9 cellular contexts compared by ENCODE assay signal in genomic region chr2:230218411-230218810, GRCh38. TPM values are rescaled to one million over a fixed set of nuclear protein-coding genes. Genes with fewer than 3 reads are reported as not detected.
DNase-seq lines count a peak whose midpoint lies in the region; ATAC-seq, FAIRE-seq and TF ChIP-seq lines count a peak whose summit lies in the region.
"Had no signal": no experiment of that assay in that cellular context is flagged by ENCODE, and none has a peak within 500 bp of the region (broad histone marks: within the 10 kb centered on the region; RNA-seq: fewer than 3 reads in every experiment).

No MANE protein-coding gene starts in this region.

- H3K27ac ChIP-seq in Peyer's patch (peak overlapping the region in 2 of 4 donors; percentile 79 to 84), skeletal muscle tissue (ENCODE audit: low read depth, low read length) (no peak overlapping the region)

- DNase-seq in GM19239 (ENCODE audit: insufficient read length, low spot score) = no peak
- DNase-seq in Peyer's patch = no peak
- DNase-seq in epithelial cell of esophagus (ENCODE audit: low read depth) = peak; percentile 25
- DNase-seq in RPMI8226 = no peak
- DNase-seq in hepatic stellate cell (ENCODE audit: low spot score) = no peak
- no peak for DNase-seq in H4 (ENCODE audit: low spot score)
- DNase-seq: activated CD4-positive, alpha-beta T cell treated with anti-CD3 and anti-CD28 coated beads, Interleukin-2, amount 50 U/mL, for 4 hours had no signal

- no peak for TF ChIP-seq POLR2A in Peyer's patch (IDR thresholded peaks at IDR 0.05)

- peak; percentile 82 for FAIRE-seq in GM19239 (lab: Jason Lieb, UNC)

- H3K4me1 ChIP-seq in Peyer's patch (no peaks in the 10 kb centered on the region), skeletal muscle tissue (ENCODE audit: control insufficient read depth in 3 of 3, insufficient read depth in 3 of 3, low read length in 3 of 3) (peaks cover 6 to 8% (median 8%) of the 10 kb centered on the region in 3 donors)

- H3K9ac ChIP-seq in skeletal muscle tissue (ENCODE audit: low read depth in 1 of 3, low read length in 3 of 3) = no peak overlapping the region

- H3K4me3 ChIP-seq in Peyer's patch (peak overlapping the region; percentile 54 to 62 (median 56)), epithelial cell of esophagus (ENCODE audit: low read length) (no peak overlapping the region), skeletal muscle tissue (ENCODE audit: low read length in 3 of 3) (peak overlapping the region in 2 of 3 donors; percentile 19 to 39)

- TF ChIP-seq CTCF in Peyer's patch (IDR thresholded peaks at IDR 0.05) (no peak), epithelial cell of esophagus (IDR thresholded peaks at IDR 0.05; ENCODE audit: insufficient read depth, low read depth, low read length, missing control alignments) (no peak)

- H3K27me3 ChIP-seq in Peyer's patch (no peaks in the 10 kb centered on the region), skeletal muscle tissue (ENCODE audit: control insufficient read depth in 3 of 3, insufficient read depth in 3 of 3, low read length in 3 of 3) (no peaks in the 10 kb centered on the region)

- H3K9me3 ChIP-seq in Peyer's patch = no peaks in the 10 kb centered on the region
- no peaks in the 10 kb centered on the region for H3K9me3 ChIP-seq in skeletal muscle tissue (ENCODE audit: control insufficient read depth in 3 of 3, low read length in 3 of 3)

- H3K36me3 ChIP-seq in Peyer's patch (peaks cover 0 to 31% (median 0%) of the 10 kb centered on the region in 3 donors), skeletal muscle tissue (ENCODE audit: control insufficient read depth in 3 of 3, insufficient read depth in 3 of 3, low read length in 3 of 3) (peaks cover 15 to 19% (median 18%) of the 10 kb centered on the region in 3 donors)

- no peak for ATAC-seq in HG03469 (IDR thresholded peaks at IDR 0.05; ENCODE audit: unreplicated experiment)

RNA-seq across cellular contexts. Expression of gene SP110, which starts 1.4 kb away (rescaled TPM):
- 100 to 1,000 TPM in 1 of 4 donors, 10 to 100 TPM in 3; 13.7 to 181 (median 24.4) TPM for total RNA-seq in Peyer's patch
- total RNA-seq in skeletal muscle tissue = 4.7 TPM
- 23.7 and 26.3 TPM in 2 replicates for total RNA-seq in H4 (2014; rRNA removed; shearing (Covaris generic))

RNA-seq across cellular contexts. Expression of gene SP140, which starts 7.1 kb away (rescaled TPM):
- total RNA-seq in Peyer's patch (10 to 100 TPM in 2 of 4 donors, 1 to 10 TPM in 2; 3.0 to 99.9 (median 9.4) TPM), skeletal muscle tissue (0.52 TPM)
- 0.25 TPM in 1 of 2 replicates, not detected in the other for total RNA-seq in H4 (2014; rRNA removed; shearing (Covaris generic))
